In genomic region chr1:23171181-23171755, GRCh38 we compare ENCODE assay signal across 1 cellular context.
TF ChIP-seq lines count a peak whose summit lies in the region.

No MANE protein-coding gene starts in this region.

TF ChIP-seq in endothelial cell of umbilical vein, 7 proteins besides CTCF, POLR2A, EP300 and RAD21:
- TF ChIP-seq POLR2AphosphoS5 (IDR thresholded peaks at IDR 0.05; ENCODE audit: insufficient read depth, low read depth, low read length): no peak
- no peak for TF ChIP-seq EZH2 (IDR thresholded peaks at IDR 0.05; ENCODE audit: borderline replicate concordance, low read depth, low read length, severe bottlenecking)
- TF ChIP-seq GATA2 (IDR thresholded peaks at IDR 0.05; ENCODE audit: insufficient read depth, insufficient read length, low read depth, low read length): no peak
- no peak for TF ChIP-seq FOS (IDR thresholded peaks at IDR 0.05; ENCODE audit: borderline replicate concordance, insufficient read depth, low read length)
- TF ChIP-seq MAX (IDR thresholded peaks at IDR 0.05; ENCODE audit: insufficient read depth, insufficient read length): no peak
- no peak for TF ChIP-seq MYC (IDR thresholded peaks at IDR 0.05; ENCODE audit: low read depth, low read length)
- no peak for TF ChIP-seq JUN (IDR thresholded peaks at IDR 0.05; ENCODE audit: borderline replicate concordance, insufficient read depth, insufficient read length, low read depth)
